In the genomic region with DNA sequence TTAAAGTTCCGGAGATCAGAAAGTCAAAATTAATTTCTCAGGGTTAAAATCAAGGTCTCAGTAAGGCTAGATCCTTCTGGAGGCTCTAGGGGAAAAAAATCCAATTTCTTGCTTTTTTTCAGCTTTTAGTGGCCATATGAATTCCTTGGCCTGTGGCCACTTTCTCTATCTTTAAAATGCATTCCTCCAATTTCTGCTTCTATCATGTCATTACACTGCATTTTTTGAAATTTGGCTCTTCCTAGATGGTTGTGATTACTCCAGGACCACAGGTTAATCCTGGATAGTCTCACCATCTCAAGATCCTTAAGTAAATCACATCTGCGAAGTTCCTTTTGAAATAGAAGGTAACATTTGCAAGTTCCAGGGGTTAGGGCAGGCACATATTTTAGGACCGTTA, we compare ENCODE assay signal across 19 cellular contexts.
DNase-seq lines count a peak whose midpoint lies in the region; ATAC-seq, FAIRE-seq and TF ChIP-seq lines count a peak whose summit lies in the region.
"Had no signal": no experiment of that assay in that cellular context is flagged by ENCODE, and none has a peak within 500 bp of the region (broad histone marks: within the 10 kb centered on the region; RNA-seq: fewer than 3 reads in every experiment).

No MANE protein-coding gene starts in this region.

- no peak overlapping the region for H3K4me2 ChIP-seq in astrocyte (ENCODE audit: low read length)

- H4K20me1 ChIP-seq in astrocyte (ENCODE audit: insufficient read depth, low read length), result no peaks in the 10 kb centered on the region

- TF ChIP-seq CTCF in astrocyte (IDR thresholded peaks at IDR 0.05; ENCODE audit: insufficient read depth, low read depth, low read length) (no peak), heart right ventricle (IDR thresholded peaks at IDR 0.05) (no peak)

- intact Hi-C loops in activated naive CD4-positive, alpha-beta T cell treated with anti-CD3 and anti-CD28 coated beads for 36 hours (cut with micrococcal nuclease), result no loop called here
- intact Hi-C loops in heart right ventricle (cut with DNase I), result no loop called here

- H3K36me3 ChIP-seq in astrocyte (ENCODE audit: insufficient read depth, low read length) (no peaks in the 10 kb centered on the region), heart right ventricle (no peaks in the 10 kb centered on the region)
- H3K36me3 ChIP-seq: HAP-1 had no signal

- H3K4me1 Mint-ChIP-seq in activated naive CD4-positive, alpha-beta T cell treated with anti-CD3 and anti-CD28 coated beads for 36 hours (ENCODE audit: low read depth), result peaks cover 3% of the 10 kb centered on the region
- peaks cover 6% of the 10 kb centered on the region for H3K4me1 Mint-ChIP-seq in astrocyte (ENCODE audit: low read depth, unreplicated experiment)

- peak overlapping the region; percentile 11 for H3K27ac Mint-ChIP-seq in activated naive CD4-positive, alpha-beta T cell treated with anti-CD3 and anti-CD28 coated beads for 36 hours
- H3K27ac Mint-ChIP-seq in astrocyte (ENCODE audit: unreplicated experiment), result no peak overlapping the region
- H3K27ac Mint-ChIP-seq: CD4-positive, alpha-beta memory T cell had no signal

- H3K9ac ChIP-seq in astrocyte (ENCODE audit: low read length), result no peak overlapping the region

- H3K36me3 Mint-ChIP-seq in activated naive CD4-positive, alpha-beta T cell treated with anti-CD3 and anti-CD28 coated beads for 36 hours (ENCODE audit: low read depth), result no peaks in the 10 kb centered on the region
- H3K36me3 Mint-ChIP-seq in astrocyte (ENCODE audit: low read depth, unreplicated experiment), result no peaks in the 10 kb centered on the region
- H3K36me3 Mint-ChIP-seq: CD4-positive, alpha-beta memory T cell had no signal

- ATAC-seq in HG03354 (IDR thresholded peaks at IDR 0.05; ENCODE audit: poor library complexity, severe bottlenecking, unreplicated experiment), result no peak
- no peak for ATAC-seq in heart right ventricle

- H3K27me3 ChIP-seq in astrocyte (ENCODE audit: insufficient read depth, low read length) (no peaks in the 10 kb centered on the region), heart right ventricle (no peaks in the 10 kb centered on the region)

- H3K4me1 ChIP-seq in astrocyte (ENCODE audit: insufficient read depth, low read length), result no peaks in the 10 kb centered on the region
- no peaks in the 10 kb centered on the region for H3K4me1 ChIP-seq in heart right ventricle
- H3K4me1 ChIP-seq: HAP-1 had no signal

- 87 to 92% methylated on average over 3 of the region's 3 CpGs for WGBS in heart right ventricle, 2 donors

- DNase-seq in activated naive CD4-positive, alpha-beta T cell treated with anti-CD3 and anti-CD28 coated beads for 36 hours, result no peak
- no peak for DNase-seq in activated naive CD4-positive, alpha-beta T cell (lab: John Stamatoyannopoulos, UW)
- DNase-seq in astrocyte (ENCODE audit: low read depth) (peak; percentile 42), fibroblast of peridontal ligament (ENCODE audit: extremely low read depth) (peak; percentile 48), DMS79 (lab: John Stamatoyannopoulos, UW) (no peak), heart right ventricle (no peak), dedifferentiated amniotic fluid mesenchymal stem cell (ENCODE audit: extremely low spot score) (no peak)
- DNase-seq: Calu3; CD4-positive, alpha-beta memory T cell; Kasumi-1; NCI-H1105; NCI-H1694 treated with DMSO at 0.1 percent for 48 hours; NCI-H345; NCI-H526 had no signal

- CTCF ChIA-PET in activated naive CD4-positive, alpha-beta T cell treated with anti-CD3 and anti-CD28 coated beads for 36 hours (lab: Charles Lee), result no interaction called here

- no peak for FAIRE-seq in astrocyte (lab: Jason Lieb, UNC)
- FAIRE-seq: G401.6 had no signal

- H3K9me3 ChIP-seq in astrocyte (ENCODE audit: insufficient read depth, low read depth, low read length) (no peaks in the 10 kb centered on the region), heart right ventricle (peaks cover 0 to 4% (median 0%) of the 10 kb centered on the region in 11 donors)
- H3K9me3 ChIP-seq: HAP-1 had no signal

- no peak overlapping the region for H3K27ac ChIP-seq in astrocyte (ENCODE audit: low read depth, low read length)
- H3K27ac ChIP-seq in heart right ventricle, result no peak overlapping the region
- H3K27ac ChIP-seq: 22Rv1, RWPE1 had no signal

- no peaks in the 10 kb centered on the region for H3K79me2 ChIP-seq in astrocyte (ENCODE audit: insufficient read depth, low read length)

- no peak overlapping the region for H2AFZ ChIP-seq in astrocyte (ENCODE audit: low read depth, low read length)

- peaks cover 10% of the 10 kb centered on the region for H3K27me3 Mint-ChIP-seq in activated naive CD4-positive, alpha-beta T cell treated with anti-CD3 and anti-CD28 coated beads for 36 hours (ENCODE audit: low read depth)
- H3K27me3 Mint-ChIP-seq in astrocyte (ENCODE audit: low read depth, unreplicated experiment), result no peaks in the 10 kb centered on the region

- no peak overlapping the region for H3K4me3 Mint-ChIP-seq in activated naive CD4-positive, alpha-beta T cell treated with anti-CD3 and anti-CD28 coated beads for 36 hours
- no peak overlapping the region for H3K4me3 Mint-ChIP-seq in astrocyte (ENCODE audit: unreplicated experiment)
- H3K4me3 Mint-ChIP-seq: CD4-positive, alpha-beta memory T cell had no signal

- H3K4me3 ChIP-seq in astrocyte (ENCODE audit: insufficient read depth, low read depth, low read length), result no peak overlapping the region
- H3K4me3 ChIP-seq in heart right ventricle, result no peak overlapping the region
- H3K4me3 ChIP-seq: HAP-1 had no signal

- H3K9me3 Mint-ChIP-seq in activated naive CD4-positive, alpha-beta T cell treated with anti-CD3 and anti-CD28 coated beads for 36 hours, result no peaks in the 10 kb centered on the region
- H3K9me3 Mint-ChIP-seq in astrocyte (ENCODE audit: unreplicated experiment), result peaks cover 2% of the 10 kb centered on the region
- H3K9me3 Mint-ChIP-seq: CD4-positive, alpha-beta memory T cell had no signal

Comparison
In these comparisons a context has a peak if more than half of its experiments do, and no peak if none do; other contexts are left out.
1. DNase-seq: peak in astrocyte (single experiment) and fibroblast of peridontal ligament (single experiment); none in activated naive CD4-positive, alpha-beta T cell treated with anti-CD3 and anti-CD28 coated beads for 36 hours (single experiment), activated naive CD4-positive, alpha-beta T cell (0 of 4), DMS79 (single experiment), heart right ventricle (0 of 2) and dedifferentiated amniotic fluid mesenchymal stem cell (single experiment).